Comparison of ENCODE assay signal across 8 cellular contexts in genomic region chr1:59914791-59915190, GRCh38. TPM values are rescaled to one million over a fixed set of nuclear protein-coding genes. Genes with fewer than 3 reads are reported as not detected.
DNase-seq lines count a peak whose midpoint lies in the region; ATAC-seq and TF ChIP-seq lines count a peak whose summit lies in the region.
"Not testable (repeated sequence)": the region's sequence is repeated elsewhere in the genome, so short reads cannot be mapped to it uniquely, and the experiment has no call there.
"Had no signal": no experiment of that assay in that cellular context is flagged by ENCODE, and none has a peak within 500 bp of the region (broad histone marks: within the 10 kb centered on the region; RNA-seq: fewer than 3 reads in every experiment).

No MANE protein-coding gene starts in this region.

- H3K27me3 ChIP-seq in adrenal gland; foreskin keratinocyte; heart right ventricle; right atrium auricular region; trophoblast cell (ENCODE audit: insufficient read depth, low read length); smooth muscle cell (ENCODE audit: low read depth): not testable (repeated sequence)

- intact Hi-C loops in adrenal gland (cut with DNase I); heart right ventricle (cut with DNase I): not testable (repeated sequence)

- not testable (repeated sequence) for H3K9me3 ChIP-seq in adrenal gland (replicated peaks in 1 of 3); heart right ventricle; right atrium auricular region; trophoblast cell (ENCODE audit: insufficient read depth, low read depth, low read length); smooth muscle cell (replicated peaks; ENCODE audit: low read depth)

- H3K27ac Mint-ChIP-seq in mesothelial cell of epicardium, result peak overlapping the region; percentile 41

- not testable (repeated sequence) for H4K8ac ChIP-seq in trophoblast cell (ENCODE audit: low read depth, low read length)

- H3K9ac ChIP-seq in trophoblast cell (ENCODE audit: low read length); smooth muscle cell (ENCODE audit: low read depth): not testable (repeated sequence)

- not testable (repeated sequence) for H3K36me3 Mint-ChIP-seq in mesothelial cell of epicardium

- peak overlapping the region; percentile 11 for H4K91ac ChIP-seq in trophoblast cell (ENCODE audit: low read depth, low read length)

- H2BK12ac ChIP-seq in trophoblast cell (ENCODE audit: low read length), result not testable (repeated sequence)

- H3K23ac ChIP-seq in trophoblast cell (ENCODE audit: low read length), result not testable (repeated sequence)

- H4K20me1 ChIP-seq in smooth muscle cell (ENCODE audit: low read depth), result not testable (repeated sequence)

- not testable (repeated sequence) for H3K79me2 ChIP-seq in trophoblast cell (ENCODE audit: control insufficient read depth, insufficient read depth, low read length, poor library complexity); smooth muscle cell (ENCODE audit: low read depth)

- not testable (repeated sequence) for H3K18ac ChIP-seq in trophoblast cell (ENCODE audit: low read length)

- not testable (repeated sequence) for H3K9me3 Mint-ChIP-seq in mesothelial cell of epicardium

- H3K14ac ChIP-seq in trophoblast cell (ENCODE audit: low read length), result not testable (repeated sequence)

- peaks cover 37% of the 10 kb centered on the region for H3K4me1 Mint-ChIP-seq in mesothelial cell of epicardium

- not testable (repeated sequence) for H3K36me3 ChIP-seq in adrenal gland (replicated peaks in 1 of 2); trophoblast cell (ENCODE audit: control insufficient read depth in 1 of 2, insufficient read depth in 2 of 2, low read length in 2 of 2); smooth muscle cell (ENCODE audit: low read depth)
- H3K36me3 ChIP-seq in heart right ventricle, result peaks cover 0 to 34% (median 0%) of the 10 kb centered on the region in 9 donors
- peaks cover 52% of the 10 kb centered on the region for H3K36me3 ChIP-seq in right atrium auricular region

- H4K12ac ChIP-seq in trophoblast cell (ENCODE audit: low read depth, low read length), result not testable (repeated sequence)

- H3K27me3 Mint-ChIP-seq in mesothelial cell of epicardium (ENCODE audit: low read depth), result not testable (repeated sequence)

- H2AK5ac ChIP-seq in trophoblast cell (ENCODE audit: low read length), result not testable (repeated sequence)

- H3F3A ChIP-seq in smooth muscle cell (ENCODE audit: low read depth), result not testable (repeated sequence)

- not testable (repeated sequence) for H3K4me3 ChIP-seq in adrenal gland; heart right ventricle; right atrium auricular region; trophoblast cell (ENCODE audit: low read depth, low read length); smooth muscle cell

- H3K27ac ChIP-seq in adrenal gland; trophoblast cell (ENCODE audit: low read depth, low read length): not testable (repeated sequence)
- H3K27ac ChIP-seq in foreskin keratinocyte (peak overlapping the region; percentile 54), heart right ventricle (peak overlapping the region in 8 of 10 donors; percentile 18 to 92 (median 80)), right atrium auricular region (peak overlapping the region; percentile 31 to 90), smooth muscle cell (ENCODE audit: low read depth) (peak overlapping the region; percentile 16)

- H3K4me3 Mint-ChIP-seq in mesothelial cell of epicardium, result not testable (repeated sequence)

- H2AFZ ChIP-seq in trophoblast cell (ENCODE audit: insufficient read depth, low read length, poor library complexity); smooth muscle cell (ENCODE audit: low read depth): not testable (repeated sequence)

- H2BK5ac ChIP-seq in trophoblast cell (ENCODE audit: low read depth, low read length, poor library complexity), result peak overlapping the region; percentile 59

- not testable (repeated sequence) for H2BK120ac ChIP-seq in trophoblast cell (ENCODE audit: insufficient read depth, low read length, poor library complexity)

- WGBS in adrenal gland, 4 donors, result 60 to 68% (median 62%) methylated on average over 5 of the region's 5 CpGs
- 59 to 75% methylated on average over 5 of the region's 5 CpGs for WGBS in heart right ventricle, 2 donors
- WGBS in trophoblast cell (ENCODE audit: extremely low coverage, insufficient coverage, insufficient read length), result no CpG with 5 or more reads among the region's 5 CpGs
- WGBS in smooth muscle cell (ENCODE audit: low lambda C conversion rate), result 92% methylated on average over 5 of the region's 5 CpGs

- not testable (repeated sequence) for H3K4ac ChIP-seq in trophoblast cell (ENCODE audit: low read depth, low read length)

- H3K4me1 ChIP-seq in adrenal gland (replicated peaks in 1 of 2); trophoblast cell (ENCODE audit: control insufficient read depth in 1 of 2, insufficient read depth in 2 of 2, low read length in 2 of 2); smooth muscle cell (ENCODE audit: low read depth): not testable (repeated sequence)
- H3K4me1 ChIP-seq in foreskin keratinocyte, result peaks cover 11% of the 10 kb centered on the region
- H3K4me1 ChIP-seq in heart right ventricle, result peaks cover 0 to 93% (median 26%) of the 10 kb centered on the region in 9 donors
- peaks cover 0 to 17% of the 10 kb centered on the region in 2 donors for H3K4me1 ChIP-seq in right atrium auricular region

- not testable (repeated sequence) for ATAC-seq in foreskin keratinocyte, heart right ventricle

- TF ChIP-seq CTCF in adrenal gland (IDR thresholded peaks at IDR 0.05); foreskin keratinocyte (conservative IDR thresholded peaks at IDR 0.05); heart right ventricle (IDR thresholded peaks at IDR 0.05); right atrium auricular region (IDR thresholded peaks at IDR 0.05); mesothelial cell of epicardium (IDR thresholded peaks at IDR 0.05; ENCODE audit: unreplicated experiment); smooth muscle cell (IDR thresholded peaks at IDR 0.05; ENCODE audit: borderline replicate concordance, insufficient read depth, poor library complexity, severe bottlenecking): not testable (repeated sequence)

- TF ChIP-seq POLR2A in adrenal gland (IDR thresholded peaks at IDR 0.05), result not testable (repeated sequence)

- H3K4me2 ChIP-seq in trophoblast cell (ENCODE audit: low read length); smooth muscle cell: not testable (repeated sequence)

- DNase-seq in adrenal gland (peak in 4 of 7 donors; percentile 10 to 32 (median 22)), foreskin keratinocyte (peak; percentile 51 to 78), trophoblast cell (peak in 1 of 2 donors; percentile 13)
- DNase-seq in heart right ventricle; right atrium auricular region (ENCODE audit: low spot score); mesothelial cell of epicardium (ENCODE audit: low spot score in 2 of 2, unreplicated experiment in 2 of 2); smooth muscle cell (lab: John Stamatoyannopoulos, UW; ENCODE audit: unreplicated experiment): not testable (repeated sequence)

- not testable (repeated sequence) for H3K79me1 ChIP-seq in trophoblast cell (ENCODE audit: low read length)

RNA-seq across cellular contexts. Expression of gene CYP2J2, which starts 11.8 kb away (rescaled TPM):
- total RNA-seq in adrenal gland, result 1 to 10 TPM in 1 of 8 donors, under 1 TPM in 6, not detected in 1; 0.14 to 1.0 (median 0.50) TPM
- polyA plus RNA-seq in adrenal gland, result under 1 TPM; 0.29 to 0.44 (median 0.32) TPM
- 8.2 and 8.5 TPM in 2 replicates for total RNA-seq in foreskin keratinocyte
- 5.9 and 6.9 TPM in 2 replicates for polyA plus RNA-seq in foreskin keratinocyte
- 100 to 1,000 TPM in 7 of 10 donors, 10 to 100 TPM in 3; 24.0 to 212 (median 130) TPM for total RNA-seq in heart right ventricle
- polyA plus RNA-seq in heart right ventricle, result 100 to 1,000 TPM in 1 of 2 donors, 10 to 100 TPM in 1; 73.6 to 188 TPM
- 100 to 1,000 TPM; 100 to 243 TPM for total RNA-seq in right atrium auricular region
- 2.8 to 3.1 TPM (median 2.9 TPM) in 3 replicates for total RNA-seq in mesothelial cell of epicardium
- polyA plus RNA-seq in trophoblast cell (2013), result 12.7 and 13.1 TPM in 2 replicates
- total RNA-seq in smooth muscle cell, result 2.2 and 2.5 TPM in 2 replicates
- polyA plus RNA-seq in smooth muscle cell, result 1.7 and 2.4 TPM in 2 replicates
- total RNA-seq: A172 had no signal
